ENCODE assay signal across 10 cellular contexts in genomic region chr2:30665761-30666306, GRCh38.
DNase-seq lines count a peak whose midpoint lies in the region; ATAC-seq, FAIRE-seq and TF ChIP-seq lines count a peak whose summit lies in the region.
"Had no signal": no experiment of that assay in that cellular context is flagged by ENCODE, and none has a peak within 500 bp of the region (broad histone marks: within the 10 kb centered on the region; RNA-seq: fewer than 3 reads in every experiment).

No MANE protein-coding gene starts in this region.

- H3K36me3 ChIP-seq in HUES64 (ENCODE audit: insufficient read depth, low read length), result no peaks in the 10 kb centered on the region
- no peaks in the 10 kb centered on the region for H3K36me3 ChIP-seq in brain microvascular endothelial cell (replicated peaks)
- H3K36me3 ChIP-seq in lung (ENCODE audit: control insufficient read depth in 2 of 2, insufficient read depth in 2 of 2, low read length in 2 of 2), result no peaks in the 10 kb centered on the region
- no peaks in the 10 kb centered on the region for H3K36me3 ChIP-seq in pancreas

- TF ChIP-seq CTCF in brain microvascular endothelial cell (IDR thresholded peaks at IDR 0.05; ENCODE audit: low read depth, low read length, missing control alignments) (no peak), lung (IDR thresholded peaks at IDR 0.05; ENCODE audit: control extremely low read depth, extremely low read depth) (no peak), pancreas (IDR thresholded peaks at IDR 0.05) (no peak)

- H3K4me1 ChIP-seq in HUES64 (ENCODE audit: insufficient read depth, low read length) (peaks cover 3% of the 10 kb centered on the region; the same call in 1 of the 2 replicates), lung (ENCODE audit: control insufficient read depth in 2 of 2, insufficient read depth in 2 of 2, low read length in 2 of 2) (peaks cover 2 to 3% of the 10 kb centered on the region in 2 donors), pancreas (no peaks in the 10 kb centered on the region)

- H3K9ac ChIP-seq in HUES64 (ENCODE audit: low read depth, low read length), result no peak overlapping the region

- DNase-seq in brain microvascular endothelial cell, result no peak
- peak; percentile 26 for DNase-seq in lung (ENCODE audit: low spot score)
- DNase-seq in stimulated activated naive B cell treated with anti-CD40 and anti-IgM and Interleukin-4, amounts not matched to agents 10 μg/mL and 1 μg/mL and 100 μg/mL, for 72 hours, result no peak
- DNase-seq in NCI-H345 (lab: John Stamatoyannopoulos, UW), result no peak
- no peak for DNase-seq in pancreas
- no peak for DNase-seq in activated T-cell treated with anti-CD3 and anti-CD28 coated beads, Interleukin-2, amount 50 U/mL, for 48 hours
- DNase-seq: posterior cingulate gyrus; stimulated activated CD4-positive, alpha-beta T cell treated with anti-CD3 and anti-CD28 coated beads, Interleukin-4, amount 100 ng/mL, for 1 hour had no signal

- ATAC-seq in lung (ENCODE audit: insufficient read depth, low FRiP score) (no peak), GM21447 (IDR thresholded peaks at IDR 0.05; ENCODE audit: unreplicated experiment) (no peak), pancreas (no peak)
- ATAC-seq in stimulated activated naive B cell treated with anti-CD40 and anti-IgM and Interleukin-4, amounts not matched to agents 10 μg/mL and 1 μg/mL and 100 μg/mL, for 72 hours (replicated peaks), result no peak

- no peak overlapping the region for H3K4me3 Mint-ChIP-seq in stimulated activated naive B cell treated with anti-CD40 and anti-IgM and Interleukin-4, amounts not matched to agents 10 μg/mL and 1 μg/mL and 100 μg/mL, for 72 hours

- H3K27ac Mint-ChIP-seq in stimulated activated naive B cell treated with anti-CD40 and anti-IgM and Interleukin-4, amounts not matched to agents 10 μg/mL and 1 μg/mL and 100 μg/mL, for 72 hours, result peak overlapping the region; percentile 87

- H3K27ac ChIP-seq in HUES64 (ENCODE audit: low read depth, low read length) (0 out of 2 replicates have a peak overlapping the region, but pooled peaks have one; percentile 16), brain microvascular endothelial cell (peak overlapping the region; percentile 99), lung (ENCODE audit: low read depth in 1 of 2, low read length in 1 of 2) (peak overlapping the region; percentile 25 to 60), pancreas (no peak overlapping the region)

- WGBS in HUES64, result 68% methylated on average over 2 of the region's 3 CpGs
- 89 to 95% methylated on average over 3 of the region's 3 CpGs for WGBS in lung, 2 donors
- 73 to 75% methylated on average over 3 of the region's 3 CpGs for WGBS in pancreas, 2 donors

- H3K27me3 Mint-ChIP-seq in stimulated activated naive B cell treated with anti-CD40 and anti-IgM and Interleukin-4, amounts not matched to agents 10 μg/mL and 1 μg/mL and 100 μg/mL, for 72 hours, result peaks cover 0 to under 1% of the 10 kb centered on the region in 2 donors

- intact Hi-C loops in pancreas (cut with DNase I), result no loop called here

- no peak for FAIRE-seq in pancreas (lab: Jason Lieb, UNC)

- peaks cover 23 to 27% of the 10 kb centered on the region in 2 donors for H3K9me3 Mint-ChIP-seq in stimulated activated naive B cell treated with anti-CD40 and anti-IgM and Interleukin-4, amounts not matched to agents 10 μg/mL and 1 μg/mL and 100 μg/mL, for 72 hours

- in situ Hi-C loops in brain microvascular endothelial cell (cut with HindIII; ENCODE audit: low pct_ligation_motif_present, low sequenced_read_pairs), result no loop called here

- H3K4me1 Mint-ChIP-seq in stimulated activated naive B cell treated with anti-CD40 and anti-IgM and Interleukin-4, amounts not matched to agents 10 μg/mL and 1 μg/mL and 100 μg/mL, for 72 hours, result peaks cover 0 to 8% of the 10 kb centered on the region in 2 donors

- H3K27me3 ChIP-seq in HUES64 (ENCODE audit: insufficient read depth, low read length) (no peaks in the 10 kb centered on the region), brain microvascular endothelial cell (replicated peaks) (no peaks in the 10 kb centered on the region), lung (ENCODE audit: control insufficient read depth, insufficient read depth) (no peaks in the 10 kb centered on the region), pancreas (no peaks in the 10 kb centered on the region)

- H3K9me3 ChIP-seq in HUES64 (ENCODE audit: insufficient read depth, low read depth, low read length), result peaks cover 29% of the 10 kb centered on the region; the same call in 1 of the 2 replicates
- peaks cover 0 to 7% of the 10 kb centered on the region in 2 donors for H3K9me3 ChIP-seq in lung (ENCODE audit: control insufficient read depth in 2 of 2, insufficient read depth in 1 of 2, low read length in 1 of 2)
- H3K9me3 ChIP-seq in pancreas, result no peaks in the 10 kb centered on the region

- H3K36me3 Mint-ChIP-seq in stimulated activated naive B cell treated with anti-CD40 and anti-IgM and Interleukin-4, amounts not matched to agents 10 μg/mL and 1 μg/mL and 100 μg/mL, for 72 hours, result peaks cover 18 to 31% of the 10 kb centered on the region in 2 donors

- no peak overlapping the region for H3K4me3 ChIP-seq in HUES64 (ENCODE audit: low read length)
- H3K4me3 ChIP-seq in brain microvascular endothelial cell (ENCODE audit: low read depth, low read length), result no peak overlapping the region
- H3K4me3 ChIP-seq in lung, result no peak overlapping the region
- no peak overlapping the region for H3K4me3 ChIP-seq in pancreas

Comparison
In these comparisons a context has a peak if more than half of its experiments do, and no peak if none do; other contexts are left out.
1. H3K27ac ChIP-seq: peak in HUES64 (single experiment), brain microvascular endothelial cell (single experiment) and lung (2 of 2); none in pancreas (0 of 4).